Comparison of ENCODE assay signal across 14 cellular contexts in genomic region chr2:170013802-170014551, GRCh38.
DNase-seq lines count a peak whose midpoint lies in the region; ATAC-seq, FAIRE-seq and TF ChIP-seq lines count a peak whose summit lies in the region.
"Had no signal": no experiment of that assay in that cellular context is flagged by ENCODE, and none has a peak within 500 bp of the region (broad histone marks: within the 10 kb centered on the region; RNA-seq: fewer than 3 reads in every experiment).

No MANE protein-coding gene starts in this region.

- H3K27ac ChIP-seq in mammary epithelial cell (ENCODE audit: insufficient read depth, low read depth, low read length): no peak overlapping the region
- H3K27ac ChIP-seq: prostate gland had no signal

- H3K79me2 ChIP-seq in mammary epithelial cell (ENCODE audit: insufficient read depth, low read length): no peaks in the 10 kb centered on the region

- H3K4me3 ChIP-seq in endocrine pancreas (ENCODE audit: control insufficient read depth, insufficient read depth, low read length) (peak overlapping the region; percentile 29), mammary epithelial cell (replicated peaks in 1 of 3; ENCODE audit: insufficient read depth in 1 of 3, low read depth in 2 of 3, low read length in 3 of 3) (no peak overlapping the region)
- H3K4me3 ChIP-seq: lung, prostate gland had no signal

- TF ChIP-seq CTCF in nephron progenitor cell (IDR thresholded peaks at IDR 0.05) (no peak), mammary epithelial cell (conservative IDR thresholded peaks at IDR 0.05 in 1 of 2, IDR thresholded peaks at IDR 0.05 in 1 of 2; ENCODE audit: extremely low read depth in 1 of 2, insufficient read depth in 1 of 2, low read depth in 1 of 2, low read length in 2 of 2) (no peak)

- no peaks in the 10 kb centered on the region for H3K27me3 ChIP-seq in endocrine pancreas (ENCODE audit: control insufficient read depth, insufficient read depth, low read length)
- no peaks in the 10 kb centered on the region for H3K27me3 ChIP-seq in mammary epithelial cell (ENCODE audit: insufficient read depth, low read length)

- H3K4me1 ChIP-seq in endocrine pancreas (ENCODE audit: control insufficient read depth, insufficient read depth, low read length): peaks cover 10% of the 10 kb centered on the region
- no peaks in the 10 kb centered on the region for H3K4me1 ChIP-seq in mammary epithelial cell (ENCODE audit: insufficient read depth, low read length)
- H3K4me1 ChIP-seq: prostate gland had no signal

- H4K20me1 ChIP-seq in mammary epithelial cell (ENCODE audit: insufficient read depth, low read length): no peaks in the 10 kb centered on the region

- H2AFZ ChIP-seq in mammary epithelial cell (ENCODE audit: low read depth, low read length): no peak overlapping the region

- intact Hi-C loops in mammary epithelial cell (cut with micrococcal nuclease): no loop called here

- no TSS peak for BruUV-seq in mammary epithelial cell (replicated peaks; lab: Mats Ljungman, UMichigan)

- DNase-seq in RPMI7951 (ENCODE audit: low read depth): peak; percentile 72
- DNase-seq in nephron progenitor cell: peak; percentile 3
- DNase-seq in urothelium cell line (ENCODE audit: low spot score): no peak
- DNase-seq in HPDE6-E6E7 (ENCODE audit: extremely low spot score): no peak
- no peak for DNase-seq in mammary epithelial cell
- DNase-seq: activated CD4-positive, alpha-beta T cell treated with anti-CD3 and anti-CD28 coated beads for 48 hours; activated gamma-delta T cell treated with Interleukin-2 at 50 U/mL for 16 hours; stimulated activated CD4-positive, alpha-beta T cell treated with anti-CD3 and anti-CD28 coated beads, Interleukin-4, amount 100 ng/mL, for 4 hours had no signal

- dilution Hi-C loops in mammary epithelial cell (cut with HindIII; ENCODE audit: low sequenced_read_pairs): no loop called here

- in situ Hi-C loops in mammary epithelial cell (cut with MboI; ENCODE audit: low sequenced_read_pairs in 2 of 2): no loop called here

- H3K36me3 ChIP-seq in endocrine pancreas (ENCODE audit: control insufficient read depth, insufficient read depth, low read length) (no peaks in the 10 kb centered on the region), mammary epithelial cell (ENCODE audit: insufficient read depth, low read length) (no peaks in the 10 kb centered on the region)
- H3K36me3 ChIP-seq: prostate gland had no signal

- H3K27ac Mint-ChIP-seq in nephron progenitor cell: no peak overlapping the region
- H3K27ac Mint-ChIP-seq: stimulated activated naive CD8-positive, alpha-beta T cell treated with anti-CD3 and anti-CD28 coated beads, Interleukin-15, Interleukin-2, amounts not matched to agents 100 ng/mL and 50 ng/mL, for 24 hours had no signal

- FAIRE-seq in G401.6 (lab: Jason Lieb, UNC) (peak; percentile 80), urothelium cell line (lab: Jason Lieb, UNC) (no peak)

- 96% methylated on average over 5 of the region's 5 CpGs for WGBS in mammary epithelial cell (ENCODE audit: low coverage, missing lambda C conversion rate)

- no peak overlapping the region for H3K4me3 Mint-ChIP-seq in nephron progenitor cell
- H3K4me3 Mint-ChIP-seq: stimulated activated naive CD8-positive, alpha-beta T cell treated with anti-CD3 and anti-CD28 coated beads, Interleukin-15, Interleukin-2, amounts not matched to agents 100 ng/mL and 50 ng/mL, for 24 hours had no signal

- CTCF ChIA-PET in mammary epithelial cell (lab: Charles Lee; ENCODE audit: low non-redundant PET): no interaction called here

- H3K9ac ChIP-seq in endocrine pancreas (ENCODE audit: control insufficient read depth, insufficient read depth, low read length) (no peak overlapping the region), mammary epithelial cell (ENCODE audit: insufficient read depth, low read length) (no peak overlapping the region)

- peaks cover 5% of the 10 kb centered on the region for H3K4me1 Mint-ChIP-seq in nephron progenitor cell

- H3K4me2 ChIP-seq in mammary epithelial cell (ENCODE audit: insufficient read depth, low read depth, low read length): no peak overlapping the region

- H3K9me3 ChIP-seq in endocrine pancreas (ENCODE audit: control insufficient read depth, low read length): no peaks in the 10 kb centered on the region
- H3K9me3 ChIP-seq in mammary epithelial cell (replicated peaks; ENCODE audit: insufficient read depth, low read length): no peaks in the 10 kb centered on the region
- H3K9me3 ChIP-seq: prostate gland had no signal

- H3K36me3 Mint-ChIP-seq in nephron progenitor cell (ENCODE audit: low read depth): peaks cover 5% of the 10 kb centered on the region

- ATAC-seq in HG02973 (IDR thresholded peaks at IDR 0.05; ENCODE audit: unreplicated experiment): no peak

- H3K9me3 Mint-ChIP-seq in nephron progenitor cell: no peaks in the 10 kb centered on the region
- H3K9me3 Mint-ChIP-seq: stimulated activated naive CD8-positive, alpha-beta T cell treated with anti-CD3 and anti-CD28 coated beads, Interleukin-15, Interleukin-2, amounts not matched to agents 100 ng/mL and 50 ng/mL, for 24 hours had no signal

- no peaks in the 10 kb centered on the region for H3K27me3 Mint-ChIP-seq in nephron progenitor cell (ENCODE audit: low read depth, poor library complexity)
- H3K27me3 Mint-ChIP-seq: stimulated activated naive CD8-positive, alpha-beta T cell treated with anti-CD3 and anti-CD28 coated beads, Interleukin-15, Interleukin-2, amounts not matched to agents 100 ng/mL and 50 ng/mL, for 24 hours had no signal

Comparison
In these comparisons a context has a peak if more than half of its experiments do, and no peak if none do; other contexts are left out.
1. DNase-seq: peak in RPMI7951 (single experiment) and nephron progenitor cell (single experiment); none in urothelium cell line (single experiment), HPDE6-E6E7 (single experiment) and mammary epithelial cell (single experiment).